19 cellular contexts compared by ENCODE assay signal in genomic region chr17:32917842-32918241, GRCh38.
"Had no signal": no experiment of that assay in that cellular context is flagged by ENCODE, and none has a peak within 500 bp of the region (broad histone marks: within the 10 kb centered on the region; RNA-seq: fewer than 3 reads in every experiment).

No MANE protein-coding gene starts in this region.

- H3K4me3 Mint-ChIP-seq: activated CD4-positive, alpha-beta memory T cell treated with anti-CD3 and anti-CD28 coated beads, Interleukin-2, amount 10 ng/mL, durations not matched to agents 7 days and 5 days; activated T-cell treated with anti-CD3 and anti-CD28 coated beads, Interleukin-2, amount 50 U/mL, for 24 hours; central memory CD8-positive, alpha-beta T cell; neural crest cell; T-helper 1 cell treated with Interleukin-12 subunit alpha and Interleukin-12 subunit beta and Interleukin-4 antibody, amounts not matched to agents 30 μg/mL and 1 μg/mL, for 36 hours had no signal

- H3K36me3 ChIP-seq: ascending aorta, esophagus squamous epithelium, tibial artery had no signal

- H3K27ac ChIP-seq: ascending aorta, esophagus squamous epithelium, tibial artery, VCaP had no signal

- H3K9me3 ChIP-seq: ascending aorta, esophagus squamous epithelium, tibial artery had no signal

- H3K27me3 Mint-ChIP-seq: activated CD4-positive, alpha-beta memory T cell treated with anti-CD3 and anti-CD28 coated beads, Interleukin-2, amount 10 ng/mL, durations not matched to agents 7 days and 5 days; central memory CD8-positive, alpha-beta T cell; progenitor cell of endocrine pancreas had no signal

- DNase-seq: activated CD4-positive, alpha-beta memory T cell treated with anti-CD3 and anti-CD28 coated beads, Interleukin-2, amount 10 ng/mL, durations not matched to agents 7 days and 5 days; activated CD4-positive, alpha-beta T cell treated with anti-CD3 and anti-CD28 coated beads for 1 hour; activated effector memory CD4-positive, alpha-beta T cell treated with anti-CD3 and anti-CD28 coated beads, Interleukin-2, amount 50 U/mL, for 16 hours; activated naive CD4-positive, alpha-beta T cell treated with anti-CD3 and anti-CD28 coated beads, Interleukin-2, amount 50 U/mL, for 16 hours; activated T-cell treated with anti-CD3 and anti-CD28 coated beads, Interleukin-2, amount 50 U/mL, for 24 hours; cortex of kidney; effector CD8-positive, alpha-beta T cell; esophagus squamous epithelium; kidney; midbrain; stimulated activated naive CD8-positive, alpha-beta T cell treated with anti-CD3 and anti-CD28 coated beads, Interleukin-15, Interleukin-2, amounts not matched to agents 100 U/mL and 50 U/mL, for 24 hours; substantia nigra; tibial artery had no signal

- H3K9me3 Mint-ChIP-seq: activated CD4-positive, alpha-beta memory T cell treated with anti-CD3 and anti-CD28 coated beads, Interleukin-2, amount 10 ng/mL, durations not matched to agents 7 days and 5 days; activated T-cell treated with anti-CD3 and anti-CD28 coated beads, Interleukin-2, amount 50 U/mL, for 24 hours; central memory CD8-positive, alpha-beta T cell; neural crest cell; T-helper 1 cell treated with Interleukin-12 subunit alpha and Interleukin-12 subunit beta and Interleukin-4 antibody, amounts not matched to agents 30 μg/mL and 1 μg/mL, for 36 hours had no signal

- H3K4me1 ChIP-seq: ascending aorta, tibial artery had no signal

- H3K4me3 ChIP-seq: ascending aorta, esophagus squamous epithelium, tibial artery had no signal

- H3K27me3 ChIP-seq: ascending aorta, esophagus squamous epithelium, tibial artery had no signal

- H3K27ac Mint-ChIP-seq: activated T-cell treated with anti-CD3 and anti-CD28 coated beads, Interleukin-2, amount 50 U/mL, for 24 hours; progenitor cell of endocrine pancreas; T-helper 1 cell treated with Interleukin-12 subunit alpha and Interleukin-12 subunit beta and Interleukin-4 antibody, amounts not matched to agents 30 μg/mL and 1 μg/mL, for 36 hours had no signal
